Comparison of ENCODE assay signal across 22 cellular contexts in genomic region chr12:103848917-103849491, GRCh38. TPM values are rescaled to one million over a fixed set of nuclear protein-coding genes. Genes with fewer than 3 reads are reported as not detected.
A peak's percentile ranks its signal among the peaks of the same experiment; 100 is the strongest.
DNase-seq lines count a peak whose midpoint lies in the region; ATAC-seq and TF ChIP-seq lines count a peak whose summit lies in the region.
"Had no signal": no experiment of that assay in that cellular context is flagged by ENCODE, and none has a peak within 500 bp of the region (broad histone marks: within the 10 kb centered on the region; RNA-seq: fewer than 3 reads in every experiment).

No MANE protein-coding gene starts in this region.

- no peaks in the 10 kb centered on the region for H3K36me3 Mint-ChIP-seq in WTC11

- H3K4me3 ChIP-seq in mucosa of rectum (ENCODE audit: low read length in 2 of 2) (no peak overlapping the region), transverse colon (no peak overlapping the region), mucosa of descending colon (no peak overlapping the region)
- H3K4me3 ChIP-seq: adrenal gland, psoas muscle, suprapubic skin had no signal

- POLR2A ChIA-PET in WTC11 (lab: Charles Lee): no interaction called here

- H3K9me3 Mint-ChIP-seq in WTC11: no peaks in the 10 kb centered on the region
- H3K9me3 Mint-ChIP-seq: HFFc6, neural crest cell had no signal

- peak; percentile 94 for TF ChIP-seq EP300 in transverse colon (IDR thresholded peaks at IDR 0.05; ENCODE audit: low read depth)

- intact Hi-C loops in transverse colon (cut with DNase I; ENCODE audit: low total_unique reads): loop anchor here (1.0 kb wide), 1 partner anchor 10 kb away; no protein-coding TSS in a partner anchor
- intact Hi-C loops in mucosa of descending colon (cut with DNase I, micrococcal nuclease): no loop called here

- no peak overlapping the region for H3K4me3 Mint-ChIP-seq in WTC11
- H3K4me3 Mint-ChIP-seq: HFFc6, neural crest cell had no signal

- H3K36me3 ChIP-seq in mucosa of rectum (ENCODE audit: control insufficient read depth in 2 of 2, insufficient read depth in 2 of 2, low read length in 2 of 2): no peaks in the 10 kb centered on the region
- no peaks in the 10 kb centered on the region for H3K36me3 ChIP-seq in transverse colon
- no peaks in the 10 kb centered on the region for H3K36me3 ChIP-seq in mucosa of descending colon (ENCODE audit: low read depth)
- H3K36me3 ChIP-seq: adrenal gland, suprapubic skin had no signal

- H3K27ac Mint-ChIP-seq in WTC11: no peak overlapping the region
- H3K27ac Mint-ChIP-seq: HFFc6 had no signal

- TF ChIP-seq CTCF in WTC11 (IDR thresholded peaks at IDR 0.05): no peak
- peak in 1 of 5 experiments; percentile 15 for TF ChIP-seq CTCF in transverse colon (IDR thresholded peaks at IDR 0.05)
- no peak for TF ChIP-seq CTCF in mucosa of descending colon (IDR thresholded peaks at IDR 0.05)

- H3K9ac ChIP-seq in mucosa of rectum (ENCODE audit: low read depth in 1 of 2, low read length in 2 of 2): no peak overlapping the region

- H3K4me1 Mint-ChIP-seq in WTC11: peaks cover 5% of the 10 kb centered on the region

- peaks cover 1% of the 10 kb centered on the region; the same call in 1 of the 2 replicates for H3K27me3 Mint-ChIP-seq in WTC11 (ENCODE audit: low read depth)

- peak; percentile 39 for ATAC-seq in WTC11
- ATAC-seq in mucosa of descending colon: no peak

- no peak for DNase-seq in WTC11 (ENCODE audit: low spot score)
- DNase-seq in fibroblast of gingiva (ENCODE audit: low read depth): peak; percentile 32
- DNase-seq in transverse colon: no peak
- no peak for DNase-seq in NCI-H1105 treated with DMSO at 0.1 percent for 48 hours (lab: John Stamatoyannopoulos, UW)
- no peak for DNase-seq in NCI-H774 (lab: John Stamatoyannopoulos, UW)
- no peak for DNase-seq in erythroblast (lab: John Stamatoyannopoulos, UW)
- DNase-seq in mucosa of descending colon: no peak
- DNase-seq: activated CD4-positive, alpha-beta T cell treated with anti-CD3 and anti-CD28 coated beads for 48 hours; activated effector memory CD4-positive, alpha-beta T cell treated with Interleukin-2 at 50 U/mL for 16 hours; adrenal gland; DMS79 treated with DMSO at 0.1 percent for 48 hours; effector memory CD4-positive, alpha-beta T cell; HFFc6; MV-4-11; NCI-H2029; NCI-H510A; psoas muscle; stimulated activated CD4-positive, alpha-beta T cell treated with anti-CD3 and anti-CD28 coated beads, Interleukin-12 subunit alpha, Interleukin-12 subunit beta, amount 100 ng/mL, for 4 hours had no signal

- H3K27me3 ChIP-seq in mucosa of rectum (ENCODE audit: control insufficient read depth in 2 of 2, insufficient read depth in 2 of 2, low read length in 2 of 2) (no peaks in the 10 kb centered on the region), transverse colon (no peaks in the 10 kb centered on the region)
- H3K27me3 ChIP-seq: adrenal gland, suprapubic skin had no signal

- TF ChIP-seq POLR2A in transverse colon (IDR thresholded peaks at IDR 0.05) (no peak), erythroblast (IDR thresholded peaks at IDR 0.05; ENCODE audit: low read length) (no peak)

- H3K27ac ChIP-seq in mucosa of rectum (ENCODE audit: low read depth in 2 of 2, low read length in 2 of 2): peak overlapping the region; percentile 37 to 58
- peak overlapping the region; percentile 61 to 92 (median 86) for H3K27ac ChIP-seq in transverse colon
- H3K27ac ChIP-seq: adrenal gland, psoas muscle, RWPE1 had no signal

- H3K4me1 ChIP-seq in mucosa of rectum (ENCODE audit: control insufficient read depth in 2 of 2, insufficient read depth in 2 of 2, low read length in 2 of 2) (peaks cover 0 to 12% of the 10 kb centered on the region in 2 donors), transverse colon (peaks cover 12 to 53% (median 28%) of the 10 kb centered on the region in 4 donors), mucosa of descending colon (ENCODE audit: low read depth) (peaks cover 3% of the 10 kb centered on the region)
- H3K4me1 ChIP-seq: adrenal gland, psoas muscle, suprapubic skin had no signal

- in situ Hi-C loops in transverse colon (cut with MboI; ENCODE audit: low pct_ligation_motif_present in 1 of 4, low pct_unique_long_range_greater_than_20kb in 1 of 4, low sequenced_read_pairs in 3 of 4): no loop called here

- H3K9me3 ChIP-seq in mucosa of rectum (ENCODE audit: control insufficient read depth in 2 of 2, low read length in 2 of 2): no peaks in the 10 kb centered on the region
- H3K9me3 ChIP-seq in transverse colon: no peaks in the 10 kb centered on the region
- no peaks in the 10 kb centered on the region for H3K9me3 ChIP-seq in mucosa of descending colon
- H3K9me3 ChIP-seq: adrenal gland, psoas muscle, suprapubic skin had no signal

- WGBS in transverse colon (ENCODE audit: low coverage in 1 of 2), 2 donors: 83 to 97% methylated on average over 4 of the region's 4 CpGs

- CTCF ChIA-PET in WTC11 (lab: Charles Lee): no interaction called here

TF ChIP-seq in WTC11, 78 proteins besides CTCF, POLR2A, EP300 and RAD21:
- TF ChIP-seq OVOL2 (CRISPR knock-in tag; IDR thresholded peaks at IDR 0.05; ENCODE audit: borderline replicate concordance) (no peak), HMGA2 (CRISPR knock-in tag; IDR thresholded peaks at IDR 0.05) (no peak), ZNF138 (CRISPR knock-in tag; conservative IDR thresholded peaks at IDR 0.05) (no peak), ZBTB21 (CRISPR knock-in tag; IDR thresholded peaks at IDR 0.05; ENCODE audit: borderline replicate concordance) (no peak), MYBL2 (CRISPR knock-in tag; IDR thresholded peaks at IDR 0.05) (no peak), FOXP1 (CRISPR knock-in tag; IDR thresholded peaks at IDR 0.05; ENCODE audit: borderline replicate concordance) (no peak)
- TF ChIP-seq, protein P1, sequence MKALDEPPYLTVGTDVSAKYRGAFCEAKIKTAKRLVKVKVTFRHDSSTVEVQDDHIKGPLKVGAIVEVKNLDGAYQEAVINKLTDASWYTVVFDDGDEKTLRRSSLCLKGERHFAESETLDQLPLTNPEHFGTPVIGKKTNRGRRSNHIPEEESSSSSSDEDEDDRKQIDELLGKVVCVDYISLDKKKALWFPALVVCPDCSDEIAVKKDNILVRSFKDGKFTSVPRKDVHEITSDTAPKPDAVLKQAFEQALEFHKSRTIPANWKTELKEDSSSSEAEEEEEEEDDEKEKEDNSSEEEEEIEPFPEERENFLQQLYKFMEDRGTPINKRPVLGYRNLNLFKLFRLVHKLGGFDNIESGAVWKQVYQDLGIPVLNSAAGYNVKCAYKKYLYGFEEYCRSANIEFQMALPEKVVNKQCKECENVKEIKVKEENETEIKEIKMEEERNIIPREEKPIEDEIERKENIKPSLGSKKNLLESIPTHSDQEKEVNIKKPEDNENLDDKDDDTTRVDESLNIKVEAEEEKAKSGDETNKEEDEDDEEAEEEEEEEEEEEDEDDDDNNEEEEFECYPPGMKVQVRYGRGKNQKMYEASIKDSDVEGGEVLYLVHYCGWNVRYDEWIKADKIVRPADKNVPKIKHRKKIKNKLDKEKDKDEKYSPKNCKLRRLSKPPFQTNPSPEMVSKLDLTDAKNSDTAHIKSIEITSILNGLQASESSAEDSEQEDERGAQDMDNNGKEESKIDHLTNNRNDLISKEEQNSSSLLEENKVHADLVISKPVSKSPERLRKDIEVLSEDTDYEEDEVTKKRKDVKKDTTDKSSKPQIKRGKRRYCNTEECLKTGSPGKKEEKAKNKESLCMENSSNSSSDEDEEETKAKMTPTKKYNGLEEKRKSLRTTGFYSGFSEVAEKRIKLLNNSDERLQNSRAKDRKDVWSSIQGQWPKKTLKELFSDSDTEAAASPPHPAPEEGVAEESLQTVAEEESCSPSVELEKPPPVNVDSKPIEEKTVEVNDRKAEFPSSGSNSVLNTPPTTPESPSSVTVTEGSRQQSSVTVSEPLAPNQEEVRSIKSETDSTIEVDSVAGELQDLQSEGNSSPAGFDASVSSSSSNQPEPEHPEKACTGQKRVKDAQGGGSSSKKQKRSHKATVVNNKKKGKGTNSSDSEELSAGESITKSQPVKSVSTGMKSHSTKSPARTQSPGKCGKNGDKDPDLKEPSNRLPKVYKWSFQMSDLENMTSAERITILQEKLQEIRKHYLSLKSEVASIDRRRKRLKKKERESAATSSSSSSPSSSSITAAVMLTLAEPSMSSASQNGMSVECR (CRISPR knock-in tag; IDR thresholded peaks at IDR 0.05; ENCODE audit: borderline replicate concordance): no peak
- TF ChIP-seq, protein P2, sequence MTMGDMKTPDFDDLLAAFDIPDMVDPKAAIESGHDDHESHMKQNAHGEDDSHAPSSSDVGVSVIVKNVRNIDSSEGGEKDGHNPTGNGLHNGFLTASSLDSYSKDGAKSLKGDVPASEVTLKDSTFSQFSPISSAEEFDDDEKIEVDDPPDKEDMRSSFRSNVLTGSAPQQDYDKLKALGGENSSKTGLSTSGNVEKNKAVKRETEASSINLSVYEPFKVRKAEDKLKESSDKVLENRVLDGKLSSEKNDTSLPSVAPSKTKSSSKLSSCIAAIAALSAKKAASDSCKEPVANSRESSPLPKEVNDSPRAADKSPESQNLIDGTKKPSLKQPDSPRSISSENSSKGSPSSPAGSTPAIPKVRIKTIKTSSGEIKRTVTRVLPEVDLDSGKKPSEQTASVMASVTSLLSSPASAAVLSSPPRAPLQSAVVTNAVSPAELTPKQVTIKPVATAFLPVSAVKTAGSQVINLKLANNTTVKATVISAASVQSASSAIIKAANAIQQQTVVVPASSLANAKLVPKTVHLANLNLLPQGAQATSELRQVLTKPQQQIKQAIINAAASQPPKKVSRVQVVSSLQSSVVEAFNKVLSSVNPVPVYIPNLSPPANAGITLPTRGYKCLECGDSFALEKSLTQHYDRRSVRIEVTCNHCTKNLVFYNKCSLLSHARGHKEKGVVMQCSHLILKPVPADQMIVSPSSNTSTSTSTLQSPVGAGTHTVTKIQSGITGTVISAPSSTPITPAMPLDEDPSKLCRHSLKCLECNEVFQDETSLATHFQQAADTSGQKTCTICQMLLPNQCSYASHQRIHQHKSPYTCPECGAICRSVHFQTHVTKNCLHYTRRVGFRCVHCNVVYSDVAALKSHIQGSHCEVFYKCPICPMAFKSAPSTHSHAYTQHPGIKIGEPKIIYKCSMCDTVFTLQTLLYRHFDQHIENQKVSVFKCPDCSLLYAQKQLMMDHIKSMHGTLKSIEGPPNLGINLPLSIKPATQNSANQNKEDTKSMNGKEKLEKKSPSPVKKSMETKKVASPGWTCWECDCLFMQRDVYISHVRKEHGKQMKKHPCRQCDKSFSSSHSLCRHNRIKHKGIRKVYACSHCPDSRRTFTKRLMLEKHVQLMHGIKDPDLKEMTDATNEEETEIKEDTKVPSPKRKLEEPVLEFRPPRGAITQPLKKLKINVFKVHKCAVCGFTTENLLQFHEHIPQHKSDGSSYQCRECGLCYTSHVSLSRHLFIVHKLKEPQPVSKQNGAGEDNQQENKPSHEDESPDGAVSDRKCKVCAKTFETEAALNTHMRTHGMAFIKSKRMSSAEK (CRISPR knock-in tag; IDR thresholded peaks at IDR 0.05; ENCODE audit: borderline replicate concordance): no peak

RNA-seq across cellular contexts. Expression of gene NT5DC3, which starts 8.0 kb away (rescaled TPM):
- 12.2 to 12.8 TPM (median 12.5 TPM) in 3 replicates for total RNA-seq in WTC11 (2021)
- total RNA-seq in transverse colon: 10 to 100 TPM; 24.3 to 71.4 (median 54.8) TPM
- total RNA-seq in mucosa of descending colon: 100 to 1,000 TPM in 1 of 3 donors, 10 to 100 TPM in 2; 13.7 to 283 (median 18.0) TPM
